Comparison of ENCODE assay signal across 1 cellular context in genomic region chr11:86740628-86741488, GRCh38.
TF ChIP-seq lines count a peak whose summit lies in the region.

No MANE protein-coding gene starts in this region.

TF ChIP-seq in K562, 482 proteins besides CTCF, POLR2A, EP300 and RAD21 (continued from another document and continues in another):
- TF ChIP-seq ZBTB40 (IDR thresholded peaks at IDR 0.05) (no peak), ZBTB40 (CRISPR knock-in tag; IDR thresholded peaks at IDR 0.05) (no peak), EWSR1 (IDR thresholded peaks at IDR 0.05; ENCODE audit: borderline replicate concordance, low read depth, partially characterized antibody) (no peak), MYBL2 (IDR thresholded peaks at IDR 0.05; ENCODE audit: low read depth) (no peak), MYBL2 (CRISPR knock-in tag; IDR thresholded peaks at IDR 0.05; ENCODE audit: borderline replicate concordance) (no peak), EHMT2 (IDR thresholded peaks at IDR 0.05) (no peak), PRPF4 (IDR thresholded peaks at IDR 0.05; ENCODE audit: insufficient read depth, low read depth, low read length, poor library complexity, severe bottlenecking) (no peak), XRCC5 (IDR thresholded peaks at IDR 0.05; ENCODE audit: low read depth, low read length) (no peak), HNRNPH1 (optimal IDR thresholded peaks at IDR 0.05; ENCODE audit: low read depth, low read length) (no peak), POLR3A (IDR thresholded peaks at IDR 0.05; ENCODE audit: borderline replicate concordance, extremely low read depth, insufficient read depth, insufficient read length) (no peak), CEBPB (tag; IDR thresholded peaks at IDR 0.05) (peak; percentile 75), ZNF175 (CRISPR knock-in tag; IDR thresholded peaks at IDR 0.05; ENCODE audit: low read depth) (peak; percentile 59; the same call in 1 of the 2 replicates), TBP (optimal IDR thresholded peaks at IDR 0.05; ENCODE audit: low read depth, low read length) (no peak), SMARCC2 (IDR thresholded peaks at IDR 0.05; ENCODE audit: low read depth) (peak; percentile 87), SAFB2 (IDR thresholded peaks at IDR 0.05; ENCODE audit: borderline replicate concordance, low read depth, low read length, severe bottlenecking) (no peak), SREBF2 (CRISPR knock-in tag; IDR thresholded peaks at IDR 0.05) (no peak), DNMT1 (IDR thresholded peaks at IDR 0.05) (no peak), ZNF311 (CRISPR knock-in tag; IDR thresholded peaks at IDR 0.05) (peak; percentile 75; the same call in 1 of the 2 replicates), MCM3 (IDR thresholded peaks at IDR 0.05) (no peak), HMG20A (CRISPR knock-in tag; conservative IDR thresholded peaks at IDR 0.05) (no peak), RFX1 (IDR thresholded peaks at IDR 0.05) (no peak), ZBTB5 (IDR thresholded peaks at IDR 0.05) (no peak), NFXL1 (CRISPR knock-in tag; IDR thresholded peaks at IDR 0.05) (peak; percentile 64; the same call in 1 of the 2 replicates), PBX2 (CRISPR knock-in tag; IDR thresholded peaks at IDR 0.05; ENCODE audit: low read depth) (no peak), PBX2 (tag; conservative IDR thresholded peaks at IDR 0.05; ENCODE audit: low read depth) (no peak), MAFF (IDR thresholded peaks at IDR 0.05; ENCODE audit: low read length) (peak; percentile 55; the same call in 1 of the 2 replicates), TEAD4 (IDR thresholded peaks at IDR 0.05; ENCODE audit: low read length) (peak; percentile 80), TEAD4 (CRISPR knock-in tag; IDR thresholded peaks at IDR 0.05; ENCODE audit: borderline replicate concordance) (no peak)
- TF ChIP-seq, protein P1, sequence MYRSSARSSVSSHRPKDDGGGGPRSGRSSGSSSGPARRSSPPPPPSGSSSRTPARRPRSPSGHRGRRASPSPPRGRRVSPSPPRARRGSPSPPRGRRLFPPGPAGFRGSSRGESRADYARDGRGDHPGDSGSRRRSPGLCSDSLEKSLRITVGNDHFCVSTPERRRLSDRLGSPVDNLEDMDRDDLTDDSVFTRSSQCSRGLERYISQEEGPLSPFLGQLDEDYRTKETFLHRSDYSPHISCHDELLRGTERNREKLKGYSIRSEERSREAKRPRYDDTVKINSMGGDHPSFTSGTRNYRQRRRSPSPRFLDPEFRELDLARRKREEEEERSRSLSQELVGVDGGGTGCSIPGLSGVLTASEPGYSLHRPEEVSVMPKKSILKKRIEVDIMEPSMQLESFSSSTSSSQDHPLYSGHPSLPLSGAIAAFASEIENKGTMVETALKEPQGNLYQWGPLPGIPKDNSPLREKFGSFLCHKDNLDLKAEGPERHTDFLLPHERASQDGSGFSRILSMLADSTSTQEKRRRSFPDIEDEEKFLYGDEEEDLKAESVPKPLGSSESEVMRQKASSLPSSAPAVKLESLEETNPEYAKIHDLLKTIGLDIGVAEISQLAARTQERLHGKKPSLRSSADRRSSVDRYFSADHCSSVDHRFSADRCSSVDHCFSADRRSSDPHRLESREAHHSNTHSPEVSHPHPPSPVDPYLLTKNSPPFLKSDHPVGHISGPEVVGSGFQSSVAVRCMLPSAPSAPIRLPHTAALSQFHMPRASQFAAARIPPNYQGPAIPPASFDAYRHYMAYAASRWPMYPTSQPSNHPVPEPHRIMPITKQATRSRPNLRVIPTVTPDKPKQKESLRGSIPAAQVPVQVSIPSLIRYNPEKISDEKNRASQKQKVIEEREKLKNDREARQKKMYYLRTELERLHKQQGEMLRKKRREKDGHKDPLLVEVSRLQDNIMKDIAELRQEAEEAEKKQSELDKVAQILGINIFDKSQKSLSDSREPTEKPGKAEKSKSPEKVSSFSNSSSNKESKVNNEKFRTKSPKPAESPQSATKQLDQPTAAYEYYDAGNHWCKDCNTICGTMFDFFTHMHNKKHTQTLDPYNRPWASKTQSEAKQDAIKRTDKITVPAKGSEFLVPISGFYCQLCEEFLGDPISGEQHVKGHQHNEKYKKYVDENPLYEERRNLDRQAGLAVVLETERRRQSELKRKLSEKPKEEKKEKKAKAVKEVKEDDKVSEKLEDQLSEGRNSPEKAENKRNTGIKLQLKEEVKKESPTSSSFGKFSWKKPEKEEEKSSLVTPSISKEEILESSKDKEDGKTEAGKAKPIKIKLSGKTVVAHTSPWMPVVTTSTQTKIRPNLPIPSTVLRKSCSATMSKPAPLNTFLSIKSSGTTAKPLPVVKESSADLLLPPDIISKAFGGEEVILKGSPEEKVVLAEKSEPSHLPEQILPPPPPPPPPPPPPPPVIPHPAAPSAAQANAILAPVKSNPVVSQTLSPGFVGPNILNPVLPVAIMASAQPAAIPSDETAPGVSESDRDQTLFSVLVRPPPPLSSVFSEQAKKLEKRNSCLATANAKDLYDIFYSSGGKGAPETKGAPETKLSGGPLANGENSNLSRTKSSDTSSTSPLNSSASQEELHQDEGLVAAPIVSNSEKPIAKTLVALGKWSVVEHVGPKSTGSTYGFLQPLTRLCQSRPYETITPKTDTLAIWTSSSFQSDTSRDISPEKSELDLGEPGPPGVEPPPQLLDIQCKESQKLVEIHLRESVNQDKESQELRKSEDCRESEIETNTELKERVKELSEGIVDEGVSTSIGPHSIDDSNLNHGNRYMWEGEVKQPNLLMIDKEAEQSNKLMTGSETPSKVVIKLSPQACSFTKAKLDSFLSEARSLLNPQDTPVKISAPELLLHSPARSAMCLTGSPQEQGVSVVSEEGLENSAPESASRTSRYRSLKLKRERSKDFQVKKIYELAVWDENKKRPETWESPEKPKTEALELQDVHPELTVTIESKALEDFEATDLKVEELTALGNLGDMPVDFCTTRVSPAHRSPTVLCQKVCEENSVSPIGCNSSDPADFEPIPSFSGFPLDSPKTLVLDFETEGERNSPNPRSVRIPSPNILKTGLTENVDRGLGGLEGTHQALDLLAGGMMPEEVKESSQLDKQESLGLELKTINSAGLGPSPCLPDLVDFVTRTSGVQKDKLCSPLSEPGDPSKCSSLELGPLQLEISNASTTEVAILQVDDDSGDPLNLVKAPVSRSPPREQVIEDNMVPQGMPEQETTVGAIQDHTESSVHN (IDR thresholded peaks at IDR 0.05; ENCODE audit: borderline replicate concordance in 1 of 2, low read depth in 1 of 2): peak in 1 of 2 experiments; percentile 92; a peak in 2 of 4 replicates
- TF ChIP-seq, protein P2, sequence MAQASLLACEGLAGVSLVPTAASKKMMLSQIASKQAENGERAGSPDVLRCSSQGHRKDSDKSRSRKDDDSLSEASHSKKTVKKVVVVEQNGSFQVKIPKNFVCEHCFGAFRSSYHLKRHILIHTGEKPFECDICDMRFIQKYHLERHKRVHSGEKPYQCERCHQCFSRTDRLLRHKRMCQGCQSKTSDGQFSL (CRISPR knock-in tag; IDR thresholded peaks at IDR 0.05): no peak
- TF ChIP-seq, protein P2 (tag; IDR thresholded peaks at IDR 0.05): no peak
- TF ChIP-seq, protein P3, sequence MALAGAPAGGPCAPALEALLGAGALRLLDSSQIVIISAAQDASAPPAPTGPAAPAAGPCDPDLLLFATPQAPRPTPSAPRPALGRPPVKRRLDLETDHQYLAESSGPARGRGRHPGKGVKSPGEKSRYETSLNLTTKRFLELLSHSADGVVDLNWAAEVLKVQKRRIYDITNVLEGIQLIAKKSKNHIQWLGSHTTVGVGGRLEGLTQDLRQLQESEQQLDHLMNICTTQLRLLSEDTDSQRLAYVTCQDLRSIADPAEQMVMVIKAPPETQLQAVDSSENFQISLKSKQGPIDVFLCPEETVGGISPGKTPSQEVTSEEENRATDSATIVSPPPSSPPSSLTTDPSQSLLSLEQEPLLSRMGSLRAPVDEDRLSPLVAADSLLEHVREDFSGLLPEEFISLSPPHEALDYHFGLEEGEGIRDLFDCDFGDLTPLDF (CRISPR knock-in tag; IDR thresholded peaks at IDR 0.05): no peak
